Comparison of ENCODE assay signal across 1 cellular context in genomic region chr1:119728007-119728406, GRCh38.
TF ChIP-seq lines count a peak whose summit lies in the region.

No MANE protein-coding gene starts in this region.

TF ChIP-seq in K562, 482 proteins besides CTCF, POLR2A, EP300 and RAD21:
- peak; percentile 43 for TF ChIP-seq TCF3 (CRISPR knock-in tag; IDR thresholded peaks at IDR 0.05)
- TF ChIP-seq POLR2G (IDR thresholded peaks at IDR 0.05; ENCODE audit: low read depth, low read length), result 0 out of 2 replicates have a peak, but pooled peaks have one; percentile 16
- no peak for TF ChIP-seq TOE1 (IDR thresholded peaks at IDR 0.05; ENCODE audit: borderline replicate concordance)
- TF ChIP-seq TOE1 (CRISPR knock-in tag; IDR thresholded peaks at IDR 0.05; ENCODE audit: borderline replicate concordance, low read depth), result no peak
- TF ChIP-seq CBFA2T3 (IDR thresholded peaks at IDR 0.05), result 0 out of 2 replicates have a peak, but pooled peaks have one; percentile 12
